Comparison of ENCODE assay signal across 7 cellular contexts in genomic region chr20:32578062-32578461, GRCh38. TPM values are rescaled to one million over a fixed set of nuclear protein-coding genes. Genes with fewer than 3 reads are reported as not detected.
DNase-seq lines count a peak whose midpoint lies in the region; ATAC-seq and TF ChIP-seq lines count a peak whose summit lies in the region.
"Not testable (repeated sequence)": the region's sequence is repeated elsewhere in the genome, so short reads cannot be mapped to it uniquely, and the experiment has no call there.

No MANE protein-coding gene starts in this region.

- intact Hi-C loops in CD4-positive, alpha-beta memory T cell (cut with micrococcal nuclease); naive thymus-derived CD4-positive, alpha-beta T cell (cut with micrococcal nuclease): not testable (repeated sequence)

- peaks cover 27% of the 10 kb centered on the region for H3F3A ChIP-seq in neural progenitor cell (ENCODE audit: low read depth)

- ATAC-seq in T-cell (replicated peaks in 1 of 4); effector memory CD8-positive, alpha-beta T cell (replicated peaks); naive thymus-derived CD4-positive, alpha-beta T cell: not testable (repeated sequence)

- not testable (repeated sequence) for H3K9ac ChIP-seq in neural progenitor cell

- H2AFZ ChIP-seq in neural progenitor cell (replicated peaks): not testable (repeated sequence)

- not testable (repeated sequence) for H3K36me3 ChIP-seq in CD4-positive, alpha-beta memory T cell (ENCODE audit: insufficient read depth, low read length); naive thymus-derived CD4-positive, alpha-beta T cell (ENCODE audit: control insufficient read depth in 2 of 3, insufficient read depth in 3 of 3, low read length in 3 of 3); neural progenitor cell

- H3K27me3 ChIP-seq in CD4-positive, alpha-beta memory T cell (ENCODE audit: insufficient read depth, low read length); naive thymus-derived CD4-positive, alpha-beta T cell (ENCODE audit: control insufficient read depth in 2 of 2, insufficient read depth in 2 of 2, low read length in 2 of 2); neural progenitor cell: not testable (repeated sequence)

- not testable (repeated sequence) for H4K20me1 ChIP-seq in neural progenitor cell (ENCODE audit: low read depth)

- CTCF ChIA-PET in CD4-positive, alpha-beta memory T cell (lab: Charles Lee; ENCODE audit: partially characterized antibody): interaction anchor here (1.7 to 1.9 kb wide), 2 partner anchors 35 to 37 kb away, joined by 5 to 6 read pairs; no protein-coding TSS in a partner anchor
- CTCF ChIA-PET in T-cell (lab: Charles Lee): not testable (repeated sequence)
- CTCF ChIA-PET in naive thymus-derived CD4-positive, alpha-beta T cell (lab: Charles Lee): interaction anchor here (1.4 to 2.6 kb wide), 3 partner anchors 14 to 56 kb away, joined by 3 to 7 read pairs (median 5); no protein-coding TSS in a partner anchor

- not testable (repeated sequence) for H3K4me2 ChIP-seq in neural progenitor cell

- TF ChIP-seq CTCF in neural progenitor cell (IDR thresholded peaks at IDR 0.05): not testable (repeated sequence)

- not testable (repeated sequence) for H3K4me3 ChIP-seq in CD4-positive, alpha-beta memory T cell (ENCODE audit: low read length in 2 of 2); naive thymus-derived CD4-positive, alpha-beta T cell (ENCODE audit: low read length); neural progenitor cell

- not testable (repeated sequence) for H3K9me3 ChIP-seq in CD4-positive, alpha-beta memory T cell (ENCODE audit: control insufficient read depth in 1 of 2, low read length in 2 of 2); naive thymus-derived CD4-positive, alpha-beta T cell (ENCODE audit: control insufficient read depth in 2 of 3, low read length in 3 of 3); neural progenitor cell (ENCODE audit: low read depth)

- peak overlapping the region in 6 of 7 donors; percentile 54 to 93 (median 82) for H3K27ac Mint-ChIP-seq in CD4-positive, alpha-beta memory T cell
- peak overlapping the region; percentile 81 to 83 for H3K27ac Mint-ChIP-seq in T-cell
- peak overlapping the region; percentile 37 for H3K27ac Mint-ChIP-seq in activated T-cell treated with anti-CD3 and anti-CD28 coated beads, Interleukin-2, amount 50 U/mL, for 24 hours
- H3K27ac Mint-ChIP-seq in activated naive CD8-positive, alpha-beta T cell treated with anti-CD3 and anti-CD28 coated beads for 36 hours: peak overlapping the region; percentile 34
- H3K27ac Mint-ChIP-seq in effector memory CD8-positive, alpha-beta T cell: peak overlapping the region; percentile 50 to 81
- H3K27ac Mint-ChIP-seq in naive thymus-derived CD4-positive, alpha-beta T cell: peak overlapping the region in 5 of 9 donors; percentile 81 to 93 (median 89)
- H3K27ac Mint-ChIP-seq in neural progenitor cell: peak overlapping the region; percentile 76

- POLR2A ChIA-PET in CD4-positive, alpha-beta memory T cell (lab: Charles Lee; ENCODE audit: partially characterized antibody): interaction anchor here (13.4 kb wide), 1 partner anchor 41 kb away, joined by 283 read pairs; no protein-coding TSS in a partner anchor
- POLR2A ChIA-PET in T-cell (lab: Charles Lee): not testable (repeated sequence)
- POLR2A ChIA-PET in naive thymus-derived CD4-positive, alpha-beta T cell (lab: Charles Lee): interaction anchor here (0.9 to 1.6 kb wide), 2 partner anchors 38 to 42 kb away, joined by 3 to 8 read pairs; no protein-coding TSS in a partner anchor

- not testable (repeated sequence) for H3K36me3 Mint-ChIP-seq in CD4-positive, alpha-beta memory T cell; T-cell; activated T-cell treated with anti-CD3 and anti-CD28 coated beads, Interleukin-2, amount 50 U/mL, for 24 hours (ENCODE audit: low read depth); activated naive CD8-positive, alpha-beta T cell treated with anti-CD3 and anti-CD28 coated beads for 36 hours; effector memory CD8-positive, alpha-beta T cell (ENCODE audit: insufficient read depth); naive thymus-derived CD4-positive, alpha-beta T cell; neural progenitor cell

- H3K4me1 ChIP-seq in CD4-positive, alpha-beta memory T cell (ENCODE audit: insufficient read depth, low read length): peaks cover 96% of the 10 kb centered on the region
- peaks cover 12 to 65% of the 10 kb centered on the region in 2 donors for H3K4me1 ChIP-seq in naive thymus-derived CD4-positive, alpha-beta T cell (ENCODE audit: control insufficient read depth in 2 of 2, insufficient read depth in 2 of 2, low read length in 2 of 2)
- H3K4me1 ChIP-seq in neural progenitor cell: peaks cover 23% of the 10 kb centered on the region

- not testable (repeated sequence) for H3K79me2 ChIP-seq in neural progenitor cell (ENCODE audit: low read depth)

- H3K27me3 Mint-ChIP-seq in CD4-positive, alpha-beta memory T cell; T-cell; activated T-cell treated with anti-CD3 and anti-CD28 coated beads, Interleukin-2, amount 50 U/mL, for 24 hours; activated naive CD8-positive, alpha-beta T cell treated with anti-CD3 and anti-CD28 coated beads for 36 hours; effector memory CD8-positive, alpha-beta T cell; naive thymus-derived CD4-positive, alpha-beta T cell: not testable (repeated sequence)
- peaks cover 17% of the 10 kb centered on the region for H3K27me3 Mint-ChIP-seq in neural progenitor cell (ENCODE audit: insufficient read depth, low read depth)

- not testable (repeated sequence) for H3K27ac ChIP-seq in CD4-positive, alpha-beta memory T cell (ENCODE audit: low read depth, low read length); naive thymus-derived CD4-positive, alpha-beta T cell (ENCODE audit: low read depth, low read length); neural progenitor cell

- not testable (repeated sequence) for DNase-seq in CD4-positive, alpha-beta memory T cell; T-cell; activated T-cell treated with anti-CD3 and anti-CD28 coated beads, Interleukin-2, amount 50 U/mL, for 24 hours; activated naive CD8-positive, alpha-beta T cell treated with anti-CD3 and anti-CD28 coated beads for 36 hours; effector memory CD8-positive, alpha-beta T cell; naive thymus-derived CD4-positive, alpha-beta T cell; neural progenitor cell (ENCODE audit: low spot score)

- peaks cover 0 to 46% (median 18%) of the 10 kb centered on the region in 4 donors for H3K4me1 Mint-ChIP-seq in CD4-positive, alpha-beta memory T cell
- H3K4me1 Mint-ChIP-seq in T-cell (peaks cover 18 to 43% (median 43%) of the 10 kb centered on the region in 3 donors), neural progenitor cell (peaks cover 36% of the 10 kb centered on the region)
- peaks cover 45% of the 10 kb centered on the region for H3K4me1 Mint-ChIP-seq in activated T-cell treated with anti-CD3 and anti-CD28 coated beads, Interleukin-2, amount 50 U/mL, for 24 hours (ENCODE audit: low read depth)
- H3K4me1 Mint-ChIP-seq in activated naive CD8-positive, alpha-beta T cell treated with anti-CD3 and anti-CD28 coated beads for 36 hours: peaks cover 45% of the 10 kb centered on the region
- peaks cover 49 to 50% of the 10 kb centered on the region in 2 donors for H3K4me1 Mint-ChIP-seq in effector memory CD8-positive, alpha-beta T cell (ENCODE audit: low read depth in 2 of 2)
- peaks cover 0 to 52% (median 40%) of the 10 kb centered on the region in 7 donors for H3K4me1 Mint-ChIP-seq in naive thymus-derived CD4-positive, alpha-beta T cell

- not testable (repeated sequence) for H3K9me3 Mint-ChIP-seq in CD4-positive, alpha-beta memory T cell; T-cell; activated T-cell treated with anti-CD3 and anti-CD28 coated beads, Interleukin-2, amount 50 U/mL, for 24 hours; activated naive CD8-positive, alpha-beta T cell treated with anti-CD3 and anti-CD28 coated beads for 36 hours; effector memory CD8-positive, alpha-beta T cell; naive thymus-derived CD4-positive, alpha-beta T cell; neural progenitor cell

- peak overlapping the region in 3 of 8 donors; percentile 5 to 65 (median 27) for H3K4me3 Mint-ChIP-seq in CD4-positive, alpha-beta memory T cell
- H3K4me3 Mint-ChIP-seq in T-cell: peak overlapping the region in 1 of 3 donors; percentile 46
- H3K4me3 Mint-ChIP-seq in activated T-cell treated with anti-CD3 and anti-CD28 coated beads, Interleukin-2, amount 50 U/mL, for 24 hours; activated naive CD8-positive, alpha-beta T cell treated with anti-CD3 and anti-CD28 coated beads for 36 hours; neural progenitor cell: not testable (repeated sequence)
- H3K4me3 Mint-ChIP-seq in effector memory CD8-positive, alpha-beta T cell: peak overlapping the region in 1 of 2 donors; percentile 1
- H3K4me3 Mint-ChIP-seq in naive thymus-derived CD4-positive, alpha-beta T cell: peak overlapping the region in 4 of 10 donors; percentile 42 to 84 (median 53)

RNA-seq across cellular contexts. Expression of gene NOL4L, which starts 7.1 kb away (rescaled TPM):
- total RNA-seq in CD4-positive, alpha-beta memory T cell: 10 to 100 TPM; 71.0 to 74.2 TPM
- polyA plus RNA-seq in CD4-positive, alpha-beta memory T cell: 10 to 100 TPM in 1 of 2 donors, 1 to 10 TPM in 1; 7.0 to 23.9 TPM
- total RNA-seq in T-cell (10 to 100 TPM; 63.5 to 88.8 (median 74.4) TPM), neural progenitor cell (ENCODE audit: low replicate concordance) (11.9 and 25.6 TPM in 2 replicates)
- 10 to 100 TPM; 15.9 TPM for total RNA-seq in activated naive CD8-positive, alpha-beta T cell treated with anti-CD3 and anti-CD28 coated beads for 36 hours
- total RNA-seq in naive thymus-derived CD4-positive, alpha-beta T cell: 10 to 100 TPM; 29.4 to 81.9 (median 74.6) TPM
- 10 to 100 TPM; 17.3 to 23.5 TPM for polyA plus RNA-seq in naive thymus-derived CD4-positive, alpha-beta T cell

Comparison
In these comparisons a context has a peak if more than half of its experiments do, and no peak if none do; other contexts are left out.
1. H3K27ac Mint-ChIP-seq: peak in every context shown above with its lines; median percentile 89 in naive thymus-derived CD4-positive, alpha-beta T cell; 82 in CD4-positive, alpha-beta memory T cell; 82 in T-cell; 76 in neural progenitor cell; 66 in effector memory CD8-positive, alpha-beta T cell; 37 in activated T-cell treated with anti-CD3 and anti-CD28 coated beads, Interleukin-2, amount 50 U/mL, for 24 hours; 34 in activated naive CD8-positive, alpha-beta T cell treated with anti-CD3 and anti-CD28 coated beads for 36 hours.